In genomic region chr11:125579811-125580210, GRCh38 we compare ENCODE assay signal across 30 cellular contexts.
"Had no signal": no experiment of that assay in that cellular context is flagged by ENCODE, and none has a peak within 500 bp of the region (broad histone marks: within the 10 kb centered on the region; RNA-seq: fewer than 3 reads in every experiment).

No MANE protein-coding gene starts in this region.

- H3K4me3 Mint-ChIP-seq: activated CD4-positive, alpha-beta memory T cell treated with anti-CD3 and anti-CD28 coated beads, Interleukin-2, amount 10 ng/mL, durations not matched to agents 7 days and 5 days; activated CD4-positive, alpha-beta T cell treated with anti-CD3 and anti-CD28 coated beads, Interleukin-2, amount 10 ng/mL, durations not matched to agents 7 days and 5 days; activated naive CD4-positive, alpha-beta T cell treated with anti-CD3 and anti-CD28 coated beads for 36 hours; activated naive CD4-positive, alpha-beta T cell treated with anti-CD3 and anti-CD28 coated beads, Interleukin-2, amount 50 U/mL, for 24 hours; activated naive CD8-positive, alpha-beta T cell treated with anti-CD3 and anti-CD28 coated beads, Interleukin-2, amount 10 ng/mL, durations not matched to agents 7 days and 5 days; activated T-cell treated with anti-CD3 and anti-CD28 coated beads, Interleukin-2, amount 50 U/mL, for 4 hours; activated T-helper 1 cell treated with anti-CD3 and anti-CD28 coated beads, Interleukin-12 subunit alpha, Interleukin-12 subunit beta, Interleukin-2, Interleukin-4 antibody, amounts not matched to agents 30 ng/mL and 10 ng/mL and 1 ng/mL, durations not matched to agents 14 hours and 24 hours and 36 hours; central memory CD8-positive, alpha-beta T cell; dendritic cell treated with granulocyte-macrophage colony-stimulating factor and Interleukin-4, amounts not matched to agents 40 ng/mL and 50 ng/mL, for 4 days; endodermal cell; WTC11 had no signal

- DNase-seq: activated CD4-positive, alpha-beta memory T cell treated with anti-CD3 and anti-CD28 coated beads, Interleukin-2, amount 10 ng/mL, durations not matched to agents 7 days and 5 days; activated CD4-positive, alpha-beta T cell treated with anti-CD3 and anti-CD28 coated beads for 1 hour; activated CD4-positive, alpha-beta T cell treated with anti-CD3 and anti-CD28 coated beads for 4 hours; activated CD4-positive, alpha-beta T cell treated with anti-CD3 and anti-CD28 coated beads, Interleukin-2, amount 10 ng/mL, durations not matched to agents 7 days and 5 days; activated CD4-positive, alpha-beta T cell treated with anti-CD3 and anti-CD28 coated beads, Interleukin-2, amount 50 U/mL, for 4 hours; activated CD8-positive, alpha-beta memory T cell treated with anti-CD3 and anti-CD28 coated beads, Interleukin-2, amount 50 U/mL, for 48 hours; activated effector memory CD4-positive, alpha-beta T cell treated with anti-CD3 and anti-CD28 coated beads, Interleukin-2, amount 50 U/mL, for 16 hours; activated naive CD4-positive, alpha-beta T cell treated with anti-CD3 and anti-CD28 coated beads for 36 hours; activated naive CD8-positive, alpha-beta T cell treated with anti-CD3 and anti-CD28 coated beads, Interleukin-2, amount 10 ng/mL, durations not matched to agents 7 days and 5 days; activated T-cell treated with anti-CD3 and anti-CD28 coated beads for 4 hours; activated T-cell treated with anti-CD3 and anti-CD28 coated beads, Interleukin-2, amount 50 U/mL, for 4 hours; amniotic stem cell; anterior cingulate cortex; brain microvascular endothelial cell; dorsolateral prefrontal cortex; effector memory CD4-positive, alpha-beta T cell; endodermal cell; foreskin fibroblast; head of caudate nucleus; T-helper 1 cell; T-helper 2 cell had no signal

- H3K9me3 Mint-ChIP-seq: activated CD4-positive, alpha-beta memory T cell treated with anti-CD3 and anti-CD28 coated beads, Interleukin-2, amount 10 ng/mL, durations not matched to agents 7 days and 5 days; activated CD4-positive, alpha-beta T cell treated with anti-CD3 and anti-CD28 coated beads, Interleukin-2, amount 10 ng/mL, durations not matched to agents 7 days and 5 days; activated naive CD4-positive, alpha-beta T cell treated with anti-CD3 and anti-CD28 coated beads for 36 hours; activated naive CD4-positive, alpha-beta T cell treated with anti-CD3 and anti-CD28 coated beads, Interleukin-2, amount 50 U/mL, for 24 hours; activated naive CD8-positive, alpha-beta T cell treated with anti-CD3 and anti-CD28 coated beads, Interleukin-2, amount 10 ng/mL, durations not matched to agents 7 days and 5 days; activated T-cell treated with anti-CD3 and anti-CD28 coated beads, Interleukin-2, amount 50 U/mL, for 4 hours; activated T-helper 1 cell treated with anti-CD3 and anti-CD28 coated beads, Interleukin-12 subunit alpha, Interleukin-12 subunit beta, Interleukin-2, Interleukin-4 antibody, amounts not matched to agents 30 ng/mL and 10 ng/mL and 1 ng/mL, durations not matched to agents 14 hours and 24 hours and 36 hours; activated T-helper 2 cell treated with anti-CD3 and anti-CD28 coated beads, Interferon-gamma antibody, Interleukin-2, Interleukin-4, amounts not matched to agents 10 μg/mL and 5 μg/mL and 100 μg/mL, durations not matched to agents 14 hours and 24 hours and 36 hours; central memory CD8-positive, alpha-beta T cell; dendritic cell treated with granulocyte-macrophage colony-stimulating factor and Interleukin-4, amounts not matched to agents 40 ng/mL and 50 ng/mL, for 4 days; endodermal cell; WTC11 had no signal

- ATAC-seq: activated T-cell treated with anti-CD3 and anti-CD28 coated beads, Interleukin-2, amount 50 U/mL, for 4 hours; esophagus mucosa; WTC11 had no signal

- H3K4me3 ChIP-seq: coronary artery, dorsolateral prefrontal cortex had no signal

- H3K27me3 Mint-ChIP-seq: activated CD4-positive, alpha-beta memory T cell treated with anti-CD3 and anti-CD28 coated beads, Interleukin-2, amount 10 ng/mL, durations not matched to agents 7 days and 5 days; activated CD4-positive, alpha-beta T cell treated with anti-CD3 and anti-CD28 coated beads, Interleukin-2, amount 10 ng/mL, durations not matched to agents 7 days and 5 days; activated naive CD4-positive, alpha-beta T cell treated with anti-CD3 and anti-CD28 coated beads, Interleukin-2, amount 50 U/mL, for 24 hours; activated naive CD8-positive, alpha-beta T cell treated with anti-CD3 and anti-CD28 coated beads, Interleukin-2, amount 10 ng/mL, durations not matched to agents 7 days and 5 days; central memory CD8-positive, alpha-beta T cell; dendritic cell treated with granulocyte-macrophage colony-stimulating factor and Interleukin-4, amounts not matched to agents 40 ng/mL and 50 ng/mL, for 4 days had no signal

- H3K4me1 Mint-ChIP-seq: activated CD4-positive, alpha-beta T cell treated with anti-CD3 and anti-CD28 coated beads, Interleukin-2, amount 10 ng/mL, durations not matched to agents 7 days and 5 days; activated naive CD4-positive, alpha-beta T cell treated with anti-CD3 and anti-CD28 coated beads, Interleukin-2, amount 50 U/mL, for 24 hours; activated naive CD8-positive, alpha-beta T cell treated with anti-CD3 and anti-CD28 coated beads, Interleukin-2, amount 10 ng/mL, durations not matched to agents 7 days and 5 days; endodermal cell; WTC11 had no signal

- H3K27me3 ChIP-seq: brain microvascular endothelial cell, dorsolateral prefrontal cortex had no signal

- H3K27ac ChIP-seq: brain microvascular endothelial cell, coronary artery, dorsolateral prefrontal cortex, VCaP had no signal

- H3K27ac Mint-ChIP-seq: activated CD4-positive, alpha-beta memory T cell treated with anti-CD3 and anti-CD28 coated beads, Interleukin-2, amount 10 ng/mL, durations not matched to agents 7 days and 5 days; activated CD4-positive, alpha-beta T cell treated with anti-CD3 and anti-CD28 coated beads, Interleukin-2, amount 10 ng/mL, durations not matched to agents 7 days and 5 days; activated naive CD4-positive, alpha-beta T cell treated with anti-CD3 and anti-CD28 coated beads for 36 hours; activated naive CD4-positive, alpha-beta T cell treated with anti-CD3 and anti-CD28 coated beads, Interleukin-2, amount 50 U/mL, for 24 hours; activated naive CD8-positive, alpha-beta T cell treated with anti-CD3 and anti-CD28 coated beads, Interleukin-2, amount 10 ng/mL, durations not matched to agents 7 days and 5 days; activated T-helper 1 cell treated with anti-CD3 and anti-CD28 coated beads, Interleukin-12 subunit alpha, Interleukin-12 subunit beta, Interleukin-2, Interleukin-4 antibody, amounts not matched to agents 30 ng/mL and 10 ng/mL and 1 ng/mL, durations not matched to agents 14 hours and 24 hours and 36 hours; activated T-helper 2 cell treated with anti-CD3 and anti-CD28 coated beads, Interferon-gamma antibody, Interleukin-2, Interleukin-4, amounts not matched to agents 10 μg/mL and 5 μg/mL and 100 μg/mL, durations not matched to agents 14 hours and 24 hours and 36 hours; dendritic cell treated with granulocyte-macrophage colony-stimulating factor and Interleukin-4, amounts not matched to agents 40 ng/mL and 50 ng/mL, for 4 days; endodermal cell; WTC11 had no signal
